In the genomic region with DNA sequence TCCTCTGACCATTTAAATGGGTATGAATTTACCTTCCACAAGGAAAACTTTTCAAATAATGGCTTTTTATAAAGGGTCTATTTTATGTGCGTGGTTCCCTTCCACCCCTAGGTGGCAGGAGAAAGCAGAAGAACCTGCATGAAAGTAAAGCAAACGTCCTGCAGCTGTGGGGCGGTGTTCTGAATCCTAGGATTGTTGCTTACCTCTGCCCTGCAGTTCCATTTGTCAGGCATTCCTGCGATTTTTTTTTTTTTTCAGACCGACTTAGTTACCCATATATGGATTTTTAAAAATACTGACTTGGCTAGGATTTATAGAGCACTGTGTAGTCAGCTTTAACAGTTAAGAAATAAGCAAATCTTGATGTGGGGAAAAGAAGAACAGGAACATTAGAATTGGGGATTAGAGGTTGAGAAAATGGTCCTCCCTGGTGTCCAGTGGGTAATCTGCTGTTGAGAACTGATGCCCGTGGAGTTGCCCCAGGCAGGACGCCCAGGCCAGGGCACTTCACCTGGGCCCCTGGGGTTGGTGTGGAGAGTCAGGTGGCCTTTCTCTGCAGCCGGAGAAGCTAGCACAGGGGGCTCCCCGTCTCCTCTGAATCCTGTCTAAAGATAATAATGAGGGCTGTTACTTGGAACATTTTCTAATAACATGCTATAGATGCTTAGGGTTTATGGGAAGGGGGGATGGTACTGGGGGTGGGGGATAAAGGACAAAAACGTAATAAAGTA, we compare ENCODE assay signal across 8 cellular contexts. TPM values are rescaled to one million over a fixed set of nuclear protein-coding genes. Genes with fewer than 3 reads are reported as not detected.
A peak's percentile ranks its signal among the peaks of the same experiment; 100 is the strongest.
DNase-seq lines count a peak whose midpoint lies in the region; ATAC-seq and TF ChIP-seq lines count a peak whose summit lies in the region.

No MANE protein-coding gene starts in this region.

- no peak overlapping the region for H3K9ac ChIP-seq in mammary epithelial cell (ENCODE audit: insufficient read depth, low read length)

- CTCF ChIA-PET in mammary epithelial cell (lab: Charles Lee; ENCODE audit: low non-redundant PET): interaction anchor here (0.6 to 0.9 kb wide), 2 partner anchors 32 to 50 kb away, joined by 3 to 4 read pairs; no protein-coding TSS in a partner anchor

- dilution Hi-C loops in mammary epithelial cell (cut with HindIII; ENCODE audit: low sequenced_read_pairs): no loop called here

- DNase-seq in AG08395 (ENCODE audit: low spot score) (peak; percentile 75), T-helper 17 cell (peak; percentile 20 to 33 (median 22)), mammary epithelial cell (peak; percentile 75), kidney glomerular epithelial cell (lab: John Stamatoyannopoulos, UW) (peak; percentile 75)
- DNase-seq in stimulated activated CD4-positive, alpha-beta T cell treated with anti-CD3 and anti-CD28 coated beads, Interleukin-1b, Interleukin-23, amount 100 ng/mL, for 4 hours (ENCODE audit: low read depth in 2 of 2): peak; percentile 12 to 31

- no peaks in the 10 kb centered on the region for H4K20me1 ChIP-seq in mammary epithelial cell (ENCODE audit: insufficient read depth, low read length)

- peaks cover 39% of the 10 kb centered on the region for H3K4me1 Mint-ChIP-seq in T-helper 17 cell

- H3K27me3 ChIP-seq in mammary epithelial cell (ENCODE audit: insufficient read depth, low read length): no peaks in the 10 kb centered on the region

- peak; percentile 80 for TF ChIP-seq CTCF in GM12875 (IDR thresholded peaks at IDR 0.05; ENCODE audit: borderline replicate concordance, insufficient read depth, low read depth, low read length)
- TF ChIP-seq CTCF in LNCAP (IDR thresholded peaks at IDR 0.05): peak; percentile 93
- TF ChIP-seq CTCF in mammary epithelial cell (conservative IDR thresholded peaks at IDR 0.05 in 1 of 2, IDR thresholded peaks at IDR 0.05 in 1 of 2; ENCODE audit: extremely low read depth in 1 of 2, insufficient read depth in 1 of 2, low read depth in 1 of 2, low read length in 2 of 2): peak; percentile 85 to 94

- peaks cover 8% of the 10 kb centered on the region for H3K36me3 ChIP-seq in mammary epithelial cell (ENCODE audit: insufficient read depth, low read length)

- H3K27ac Mint-ChIP-seq in T-helper 17 cell: no peak overlapping the region

- H3K27me3 Mint-ChIP-seq in T-helper 17 cell: no peaks in the 10 kb centered on the region

- peaks cover 47% of the 10 kb centered on the region for H3K4me1 ChIP-seq in mammary epithelial cell (ENCODE audit: insufficient read depth, low read length)

- BruUV-seq in mammary epithelial cell (replicated peaks; lab: Mats Ljungman, UMichigan): no TSS peak

- no peak overlapping the region for H3K27ac ChIP-seq in mammary epithelial cell (ENCODE audit: insufficient read depth, low read depth, low read length)

- H3K4me3 Mint-ChIP-seq in T-helper 17 cell: no peak overlapping the region

- peaks cover 80% of the 10 kb centered on the region for H3K79me2 ChIP-seq in mammary epithelial cell (ENCODE audit: insufficient read depth, low read length)

- 12% methylated on average over 9 of the region's 10 CpGs for WGBS in mammary epithelial cell (ENCODE audit: low coverage, missing lambda C conversion rate)

- in situ Hi-C loops in mammary epithelial cell (cut with MboI; ENCODE audit: low sequenced_read_pairs in 2 of 2): no loop called here

- H3K9me3 ChIP-seq in T-helper 17 cell (ENCODE audit: control insufficient read depth, low read length, poor library complexity, severe bottlenecking) (no peaks in the 10 kb centered on the region), mammary epithelial cell (replicated peaks; ENCODE audit: insufficient read depth, low read length) (no peaks in the 10 kb centered on the region)

- ATAC-seq in T-helper 17 cell (peak; percentile 70), HG03457 (IDR thresholded peaks at IDR 0.05; ENCODE audit: unreplicated experiment) (no peak)

- no peak overlapping the region for H3K4me3 ChIP-seq in GM12875 (ENCODE audit: low read depth, low read length)
- H3K4me3 ChIP-seq in mammary epithelial cell (replicated peaks in 1 of 3; ENCODE audit: insufficient read depth in 1 of 3, low read depth in 2 of 3, low read length in 3 of 3): no peak overlapping the region

- peak overlapping the region; percentile 3 for H3K4me2 ChIP-seq in mammary epithelial cell (ENCODE audit: insufficient read depth, low read depth, low read length)

- no peak overlapping the region for H2AFZ ChIP-seq in mammary epithelial cell (ENCODE audit: low read depth, low read length)

- H3K36me3 Mint-ChIP-seq in T-helper 17 cell (ENCODE audit: low read depth): peaks cover 2% of the 10 kb centered on the region

- intact Hi-C loops in mammary epithelial cell (cut with micrococcal nuclease): loop anchor here (1.0 to 2.0 kb wide), 6 partner anchors 31 to 327 kb away; a partner anchor contains a TSS

RNA-seq across cellular contexts. Expression of a gene that starts 30.4 kb away (rescaled TPM):
- total RNA-seq in T-helper 17 cell (1 to 10 TPM; 6.4 to 6.8 TPM), mammary epithelial cell (under 1 TPM; 0.50 to 0.82 TPM)
- polyA plus RNA-seq in mammary epithelial cell: 0.29 TPM
- not detected for polyA minus RNA-seq in mammary epithelial cell

RNA-seq across cellular contexts. Expression of a gene that starts 30.8 kb away (rescaled TPM):
- total RNA-seq in T-helper 17 cell: 10 to 100 TPM; 28.4 to 33.2 TPM
- 10 to 100 TPM; 10.5 to 17.7 TPM for total RNA-seq in mammary epithelial cell
- 5.8 TPM for polyA plus RNA-seq in mammary epithelial cell
- polyA minus RNA-seq in mammary epithelial cell: 32.4 TPM

RNA-seq across cellular contexts. Expression of a gene that starts 43.3 kb away (rescaled TPM):
- total RNA-seq in T-helper 17 cell (100 to 1,000 TPM; 137 to 168 TPM), mammary epithelial cell (100 to 1,000 TPM in 1 of 2 donors, 10 to 100 TPM in 1; 88.0 to 143 TPM)
- polyA plus RNA-seq in mammary epithelial cell: 157 TPM
- 181 TPM for polyA minus RNA-seq in mammary epithelial cell

RNA-seq across cellular contexts. Expression of a gene that starts 57.3 kb away (rescaled TPM):
- total RNA-seq in T-helper 17 cell: 100 to 1,000 TPM; 446 to 548 TPM
- total RNA-seq in mammary epithelial cell: 100 to 1,000 TPM; 230 to 379 TPM
- 84.0 TPM for polyA plus RNA-seq in mammary epithelial cell
- 66.6 TPM for polyA minus RNA-seq in mammary epithelial cell

Comparison
In these comparisons a context has a peak if more than half of its experiments do, and no peak if none do; other contexts are left out.
1. DNase-seq: peak in every context shown above with its lines; median percentile 75 in AG08395; 75 in mammary epithelial cell; 75 in kidney glomerular epithelial cell; 22 in T-helper 17 cell; 22 in stimulated activated CD4-positive, alpha-beta T cell treated with anti-CD3 and anti-CD28 coated beads, Interleukin-1b, Interleukin-23, amount 100 ng/mL, for 4 hours.
2. RNA of a gene that starts 30.4 kb away (total RNA-seq): 6.4 to 6.8 TPM in T-helper 17 cell; 0.50 to 0.82 TPM in mammary epithelial cell; every median in the first group is over 4 times any median in the second.
3. Peak in every context shown above with its lines, with median percentiles within 50 percentile points of each other: CTCF ChIP-seq.